Comparison of ENCODE assay signal across 39 cellular contexts in the genomic region with DNA sequence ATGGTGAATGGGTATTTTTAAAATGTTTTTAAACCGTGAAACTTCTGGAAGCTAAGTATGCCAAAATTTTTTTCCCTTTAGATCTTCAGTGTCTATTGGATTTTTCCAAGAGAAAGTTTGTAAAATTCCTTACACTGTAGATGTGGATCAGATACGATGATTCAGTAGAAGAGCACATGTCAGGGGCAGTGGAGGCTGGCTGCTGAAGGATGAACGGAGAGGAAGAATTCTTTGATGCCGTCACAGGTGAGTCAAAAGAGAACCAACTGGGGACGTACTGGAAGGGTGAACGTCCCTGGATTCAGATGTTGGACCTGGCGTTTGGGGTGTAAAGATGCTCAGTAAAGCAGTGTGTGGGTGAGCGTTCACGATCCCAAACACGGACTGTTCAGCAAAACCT. TPM values are rescaled to one million over a fixed set of nuclear protein-coding genes. Genes with fewer than 3 reads are reported as not detected.
"Had no signal": no experiment of that assay in that cellular context is flagged by ENCODE, and none has a peak within 500 bp of the region (broad histone marks: within the 10 kb centered on the region; RNA-seq: fewer than 3 reads in every experiment).

No MANE protein-coding gene starts in this region.

- H3K9me3 ChIP-seq: adrenal gland, ascending aorta, body of pancreas, breast epithelium had no signal

- H3K9me3 Mint-ChIP-seq: activated naive CD4-positive, alpha-beta T cell treated with anti-CD3 and anti-CD28 coated beads for 36 hours; activated naive CD4-positive, alpha-beta T cell treated with anti-CD3 and anti-CD28 coated beads, Interleukin-2, amount 10 ng/mL, durations not matched to agents 7 days and 5 days; activated naive CD4-positive, alpha-beta T cell treated with anti-CD3 and anti-CD28 coated beads, Interleukin-2, amount 50 U/mL, for 24 hours; activated naive CD4-positive, alpha-beta T cell treated with anti-CD3 and anti-CD28 coated beads, Interleukin-2, amount 50 U/mL, for 72 hours; activated naive CD8-positive, alpha-beta T cell treated with anti-CD3 and anti-CD28 coated beads for 36 hours; activated naive CD8-positive, alpha-beta T cell treated with anti-CD3 and anti-CD28 coated beads, Interleukin-2, amount 10 ng/mL, durations not matched to agents 7 days and 5 days; activated naive CD8-positive, alpha-beta T cell treated with anti-CD3 and anti-CD28 coated beads, Interleukin-2, amount 50 U/mL, for 24 hours; activated T-cell treated with anti-CD3 and anti-CD28 coated beads, Interleukin-2, amount 50 U/mL, for 24 hours; activated T-cell treated with anti-CD3 and anti-CD28 coated beads, Interleukin-2, amount 50 U/mL, for 4 hours; activated T-cell treated with anti-CD3 and anti-CD28 coated beads, Interleukin-2, amount 50 U/mL, for 72 hours; activated T-helper 1 cell treated with anti-CD3 and anti-CD28 coated beads, Interleukin-12 subunit alpha, Interleukin-12 subunit beta, Interleukin-2, Interleukin-4 antibody, amounts not matched to agents 30 ng/mL and 10 ng/mL and 1 ng/mL, durations not matched to agents 14 hours and 24 hours and 36 hours; activated T-helper 17 cell treated with anti-CD3 and anti-CD28 coated beads, Interleukin-2, amount 50 U/mL, for 72 hours; activated T-helper 2 cell treated with anti-CD3 and anti-CD28 coated beads, Interferon-gamma antibody, Interleukin-2, Interleukin-4, amounts not matched to agents 10 μg/mL and 5 μg/mL and 100 μg/mL, durations not matched to agents 14 hours and 24 hours and 36 hours; central memory CD8-positive, alpha-beta T cell had no signal

- ATAC-seq: activated naive CD4-positive, alpha-beta T cell treated with anti-CD3 and anti-CD28 coated beads, Interleukin-2, amount 50 U/mL, for 72 hours; activated naive CD8-positive, alpha-beta T cell treated with anti-CD3 and anti-CD28 coated beads, Interleukin-2, amount 50 U/mL, for 24 hours; activated T-cell treated with anti-CD3 and anti-CD28 coated beads, Interleukin-2, amount 50 U/mL, for 4 hours; activated T-cell treated with anti-CD3 and anti-CD28 coated beads, Interleukin-2, amount 50 U/mL, for 72 hours; activated T-helper 17 cell treated with anti-CD3 and anti-CD28 coated beads, Interleukin-2, amount 50 U/mL, for 72 hours; body of pancreas had no signal

- H3K36me3 Mint-ChIP-seq: activated naive CD4-positive, alpha-beta T cell treated with anti-CD3 and anti-CD28 coated beads, Interleukin-2, amount 50 U/mL, for 72 hours; activated naive CD8-positive, alpha-beta T cell treated with anti-CD3 and anti-CD28 coated beads, Interleukin-2, amount 10 ng/mL, durations not matched to agents 7 days and 5 days had no signal

- H3K4me3 Mint-ChIP-seq: activated naive CD4-positive, alpha-beta T cell treated with anti-CD3 and anti-CD28 coated beads for 36 hours; activated naive CD4-positive, alpha-beta T cell treated with anti-CD3 and anti-CD28 coated beads, Interleukin-2, amount 10 ng/mL, durations not matched to agents 7 days and 5 days; activated naive CD4-positive, alpha-beta T cell treated with anti-CD3 and anti-CD28 coated beads, Interleukin-2, amount 50 U/mL, for 24 hours; activated naive CD8-positive, alpha-beta T cell; activated naive CD8-positive, alpha-beta T cell treated with anti-CD3 and anti-CD28 coated beads for 36 hours; activated naive CD8-positive, alpha-beta T cell treated with anti-CD3 and anti-CD28 coated beads, Interleukin-2, amount 10 ng/mL, durations not matched to agents 7 days and 5 days; activated naive CD8-positive, alpha-beta T cell treated with anti-CD3 and anti-CD28 coated beads, Interleukin-2, amount 50 U/mL, for 24 hours; activated T-cell treated with anti-CD3 and anti-CD28 coated beads, Interleukin-2, amount 50 U/mL, for 24 hours; activated T-cell treated with anti-CD3 and anti-CD28 coated beads, Interleukin-2, amount 50 U/mL, for 4 hours; activated T-cell treated with anti-CD3 and anti-CD28 coated beads, Interleukin-2, amount 50 U/mL, for 72 hours; activated T-helper 1 cell treated with anti-CD3 and anti-CD28 coated beads, Interleukin-12 subunit alpha, Interleukin-12 subunit beta, Interleukin-2, Interleukin-4 antibody, amounts not matched to agents 30 ng/mL and 10 ng/mL and 1 ng/mL, durations not matched to agents 14 hours and 24 hours and 36 hours; activated T-helper 17 cell treated with anti-CD3 and anti-CD28 coated beads, Interleukin-2, amount 50 U/mL, for 72 hours; brain; central memory CD8-positive, alpha-beta T cell had no signal

- DNase-seq: activated effector memory CD4-positive, alpha-beta T cell treated with anti-CD3 and anti-CD28 coated beads, Interleukin-2, amount 50 U/mL, for 16 hours; activated effector memory CD4-positive, alpha-beta T cell treated with Interleukin-2 at 50 U/mL for 16 hours; activated gamma-delta T cell; activated gamma-delta T cell treated with Interleukin-2 at 50 U/mL for 16 hours; activated naive CD4-positive, alpha-beta T cell; activated naive CD4-positive, alpha-beta T cell treated with anti-CD3 and anti-CD28 coated beads for 36 hours; activated naive CD4-positive, alpha-beta T cell treated with anti-CD3 and anti-CD28 coated beads, Interleukin-2, amount 10 ng/mL, durations not matched to agents 7 days and 5 days; activated naive CD4-positive, alpha-beta T cell treated with anti-CD3 and anti-CD28 coated beads, Interleukin-2, amount 50 U/mL, for 16 hours; activated naive CD4-positive, alpha-beta T cell treated with Interleukin-2 at 50 U/mL for 16 hours; activated naive CD8-positive, alpha-beta T cell treated with anti-CD3 and anti-CD28 coated beads for 36 hours; activated naive CD8-positive, alpha-beta T cell treated with anti-CD3 and anti-CD28 coated beads, Interleukin-2, amount 10 ng/mL, durations not matched to agents 7 days and 5 days; activated naive CD8-positive, alpha-beta T cell treated with anti-CD3 and anti-CD28 coated beads, Interleukin-2, amount 50 U/mL, for 24 hours; activated T-cell treated with anti-CD3 and anti-CD28 coated beads, Interleukin-2, amount 50 U/mL, for 1 hour; activated T-cell treated with anti-CD3 and anti-CD28 coated beads, Interleukin-2, amount 50 U/mL, for 24 hours; activated T-cell treated with anti-CD3 and anti-CD28 coated beads, Interleukin-2, amount 50 U/mL, for 4 hours; activated T-cell treated with anti-CD3 and anti-CD28 coated beads, Interleukin-2, amount 50 U/mL, for 48 hours; activated T-cell treated with anti-CD3 and anti-CD28 coated beads, Interleukin-2, amount 50 U/mL, for 72 hours; adrenal gland; amniotic stem cell; amygdala; aorta; body of pancreas; brain microvascular endothelial cell; central memory CD4-positive, alpha-beta T cell; cerebellar nuclear complex had no signal

- H3K27ac Mint-ChIP-seq: activated naive CD4-positive, alpha-beta T cell treated with anti-CD3 and anti-CD28 coated beads for 36 hours; activated naive CD4-positive, alpha-beta T cell treated with anti-CD3 and anti-CD28 coated beads, Interleukin-2, amount 10 ng/mL, durations not matched to agents 7 days and 5 days; activated naive CD4-positive, alpha-beta T cell treated with anti-CD3 and anti-CD28 coated beads, Interleukin-2, amount 50 U/mL, for 24 hours; activated naive CD4-positive, alpha-beta T cell treated with anti-CD3 and anti-CD28 coated beads, Interleukin-2, amount 50 U/mL, for 72 hours; activated naive CD8-positive, alpha-beta T cell; activated naive CD8-positive, alpha-beta T cell treated with anti-CD3 and anti-CD28 coated beads for 36 hours; activated naive CD8-positive, alpha-beta T cell treated with anti-CD3 and anti-CD28 coated beads, Interleukin-2, amount 10 ng/mL, durations not matched to agents 7 days and 5 days; activated naive CD8-positive, alpha-beta T cell treated with anti-CD3 and anti-CD28 coated beads, Interleukin-2, amount 50 U/mL, for 24 hours; activated T-cell treated with anti-CD3 and anti-CD28 coated beads, Interleukin-2, amount 50 U/mL, for 24 hours; activated T-cell treated with anti-CD3 and anti-CD28 coated beads, Interleukin-2, amount 50 U/mL, for 72 hours; activated T-helper 1 cell treated with anti-CD3 and anti-CD28 coated beads, Interleukin-12 subunit alpha, Interleukin-12 subunit beta, Interleukin-2, Interleukin-4 antibody, amounts not matched to agents 30 ng/mL and 10 ng/mL and 1 ng/mL, durations not matched to agents 14 hours and 24 hours and 36 hours; activated T-helper 17 cell treated with anti-CD3 and anti-CD28 coated beads, Interleukin-2, amount 50 U/mL, for 72 hours; activated T-helper 2 cell treated with anti-CD3 and anti-CD28 coated beads, Interferon-gamma antibody, Interleukin-2, Interleukin-4, amounts not matched to agents 10 μg/mL and 5 μg/mL and 100 μg/mL, durations not matched to agents 14 hours and 24 hours and 36 hours had no signal

- H3K27me3 Mint-ChIP-seq: activated naive CD4-positive, alpha-beta T cell treated with anti-CD3 and anti-CD28 coated beads, Interleukin-2, amount 10 ng/mL, durations not matched to agents 7 days and 5 days; activated naive CD4-positive, alpha-beta T cell treated with anti-CD3 and anti-CD28 coated beads, Interleukin-2, amount 50 U/mL, for 24 hours; activated naive CD8-positive, alpha-beta T cell; activated naive CD8-positive, alpha-beta T cell treated with anti-CD3 and anti-CD28 coated beads for 36 hours; activated naive CD8-positive, alpha-beta T cell treated with anti-CD3 and anti-CD28 coated beads, Interleukin-2, amount 10 ng/mL, durations not matched to agents 7 days and 5 days; activated naive CD8-positive, alpha-beta T cell treated with anti-CD3 and anti-CD28 coated beads, Interleukin-2, amount 50 U/mL, for 24 hours; activated T-cell treated with anti-CD3 and anti-CD28 coated beads, Interleukin-2, amount 50 U/mL, for 24 hours; activated T-helper 17 cell treated with anti-CD3 and anti-CD28 coated beads, Interleukin-2, amount 50 U/mL, for 72 hours; brain; central memory CD8-positive, alpha-beta T cell had no signal

- H3K4me1 Mint-ChIP-seq: activated naive CD4-positive, alpha-beta T cell treated with anti-CD3 and anti-CD28 coated beads, Interleukin-2, amount 10 ng/mL, durations not matched to agents 7 days and 5 days; activated naive CD8-positive, alpha-beta T cell treated with anti-CD3 and anti-CD28 coated beads, Interleukin-2, amount 10 ng/mL, durations not matched to agents 7 days and 5 days had no signal

RNA-seq across cellular contexts. Expression of a gene that starts 35.9 kb away (rescaled TPM):
- total RNA-seq: activated naive CD4-positive, alpha-beta T cell treated with anti-CD3 and anti-CD28 coated beads for 36 hours; activated naive CD4-positive, alpha-beta T cell treated with anti-CD3 and anti-CD28 coated beads, Interleukin-2, amount 50 U/mL, for 72 hours; activated naive CD8-positive, alpha-beta T cell treated with anti-CD3 and anti-CD28 coated beads for 36 hours; activated naive CD8-positive, alpha-beta T cell treated with anti-CD3 and anti-CD28 coated beads, Interleukin-2, amount 10 ng/mL, durations not matched to agents 7 days and 5 days; activated T-cell treated with anti-CD3 and anti-CD28 coated beads, Interleukin-2, amount 50 U/mL, for 4 hours; activated T-cell treated with anti-CD3 and anti-CD28 coated beads, Interleukin-2, amount 50 U/mL, for 72 hours; activated T-helper 1 cell treated with anti-CD3 and anti-CD28 coated beads, Interleukin-12 subunit alpha, Interleukin-12 subunit beta, Interleukin-2, Interleukin-4 antibody, amounts not matched to agents 30 ng/mL and 10 ng/mL and 1 ng/mL, durations not matched to agents 14 hours and 24 hours and 36 hours; activated T-helper 17 cell treated with anti-CD3 and anti-CD28 coated beads, Interleukin-2, amount 50 U/mL, for 72 hours; activated T-helper 2 cell treated with anti-CD3 and anti-CD28 coated beads, Interferon-gamma antibody, Interleukin-2, Interleukin-4, amounts not matched to agents 10 μg/mL and 5 μg/mL and 100 μg/mL, durations not matched to agents 14 hours and 24 hours and 36 hours; aorta; breast epithelium; bronchial epithelial cell; cardiac muscle cell; cardiac septum; chondrocyte had no signal
